8 cellular contexts compared by ENCODE assay signal in the genomic region with DNA sequence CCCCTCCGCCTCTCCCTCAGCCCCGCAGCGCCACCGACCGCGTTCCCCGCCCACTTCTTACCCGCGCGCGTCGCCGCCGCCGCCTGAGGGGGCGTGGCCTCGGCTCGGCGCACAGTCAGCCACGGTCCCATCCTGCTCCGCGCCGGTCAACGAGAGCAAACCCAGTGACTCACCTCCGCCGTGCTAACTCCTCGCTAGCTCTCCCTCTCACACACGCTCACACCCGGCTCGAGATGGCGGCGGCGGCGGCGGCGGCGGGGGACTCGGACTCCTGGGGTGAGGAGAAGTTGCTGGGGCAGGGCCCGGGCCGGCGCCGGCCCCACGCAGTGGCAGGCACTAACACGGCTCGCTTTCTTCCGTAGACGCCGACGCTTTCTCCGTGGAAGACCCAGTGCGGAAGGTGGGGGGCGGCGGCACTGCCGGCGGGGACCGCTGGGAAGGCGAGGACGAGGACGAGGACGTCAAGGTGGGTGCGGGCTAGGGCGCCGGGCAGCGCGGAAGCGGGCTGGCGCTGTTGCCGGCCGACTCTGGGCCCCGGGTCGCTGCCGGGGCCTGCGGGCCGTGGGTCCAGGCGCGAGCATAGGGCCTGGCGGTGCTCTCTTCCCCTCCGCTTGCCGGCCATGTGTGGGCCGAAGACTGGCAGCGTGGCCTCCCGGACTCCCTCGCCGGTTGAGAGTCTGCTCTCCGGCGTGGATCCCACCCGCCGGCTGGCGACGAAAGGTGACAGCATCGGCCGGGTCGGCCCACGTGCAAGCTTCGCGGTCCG. TPM values are rescaled to one million over a fixed set of nuclear protein-coding genes. Genes with fewer than 3 reads are reported as not detected.
DNase-seq lines count a peak whose midpoint lies in the region; ATAC-seq and TF ChIP-seq lines count a peak whose summit lies in the region.

A gene with protein sequence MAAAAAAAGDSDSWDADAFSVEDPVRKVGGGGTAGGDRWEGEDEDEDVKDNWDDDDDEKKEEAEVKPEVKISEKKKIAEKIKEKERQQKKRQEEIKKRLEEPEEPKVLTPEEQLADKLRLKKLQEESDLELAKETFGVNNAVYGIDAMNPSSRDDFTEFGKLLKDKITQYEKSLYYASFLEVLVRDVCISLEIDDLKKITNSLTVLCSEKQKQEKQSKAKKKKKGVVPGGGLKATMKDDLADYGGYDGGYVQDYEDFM (plus strand): TSS at position 186 of the 766 bp plus-strand sequence. CDS start 48 bp downstream, at position 234.

- H3K4me3 Mint-ChIP-seq in GM23338 (peak within 1 kb of the TSS; percentile 83), nephron (peak within 1 kb of the TSS; percentile 90 to 92 (median 90))

- H3K9me3 Mint-ChIP-seq in GM23338 (no peaks in the 10 kb centered on the region), nephron (no peaks in the 10 kb centered on the region)

- H3K79me2 ChIP-seq in GM23338 (replicated peaks; ENCODE audit: insufficient read depth): peaks cover 59% of the 10 kb centered on the region

- H3K9me3 ChIP-seq in RWPE2 (ENCODE audit: severe bottlenecking): no peaks in the 10 kb centered on the region

- H3K27ac ChIP-seq in GM23338 (ENCODE audit: low read depth) (peak within 1 kb of the TSS; percentile 99), RWPE2 (ENCODE audit: poor library complexity, severe bottlenecking) (peak within 1 kb of the TSS; percentile 93)

- H3K4me3 ChIP-seq in GM23338 (peak within 1 kb of the TSS; percentile 81), RWPE2 (ENCODE audit: severe bottlenecking) (peak within 1 kb of the TSS; percentile 93), fibroblast of pulmonary artery (replicated peaks; ENCODE audit: low read depth, low read length) (peak within 1 kb of the TSS; percentile 81)

- H3K4me1 Mint-ChIP-seq in GM23338 (peaks cover 18% of the 10 kb centered on the region), nephron (peaks cover 38% of the 10 kb centered on the region)

- H3K36me3 ChIP-seq in GM23338 (ENCODE audit: insufficient read depth): peaks cover 20% of the 10 kb centered on the region; the same call in 1 of the 2 replicates
- H3K36me3 ChIP-seq in RWPE2 (ENCODE audit: low read depth): peaks cover 49% of the 10 kb centered on the region

- H3K27ac Mint-ChIP-seq in GM23338: peak within 1 kb of the TSS; percentile 92
- peak within 1 kb of the TSS; percentile 92 to 96 (median 95) for H3K27ac Mint-ChIP-seq in nephron

- peak within 1 kb of the TSS; percentile 94 for H3K4me2 ChIP-seq in GM23338

- H2AFZ ChIP-seq in GM23338: peak within 1 kb of the TSS; percentile 96

- no peaks in the 10 kb centered on the region for H3K27me3 ChIP-seq in GM23338 (ENCODE audit: insufficient read depth)
- no peaks in the 10 kb centered on the region for H3K27me3 ChIP-seq in RWPE2 (ENCODE audit: insufficient read depth, poor library complexity, severe bottlenecking)

- ATAC-seq in GM23338: peak; percentile 92
- peak; percentile 89 for ATAC-seq in RWPE2 (ENCODE audit: low read depth)
- peak; percentile 97 for ATAC-seq in stimulated activated naive CD8-positive, alpha-beta T cell treated with anti-CD3 and anti-CD28 coated beads, Interleukin-15, Interleukin-2, amounts not matched to agents 100 U/mL and 50 U/mL, for 24 hours

- DNase-seq in Daoy (ENCODE audit: low read depth) (peak; percentile 99), GM23338 (ENCODE audit: low spot score) (peak; percentile 45), LHCN-M2 (ENCODE audit: low read depth) (peak; percentile 96), RWPE2 (ENCODE audit: low spot score) (peak; percentile 100), fibroblast of pulmonary artery (ENCODE audit: low read depth) (peak; percentile 98)
- DNase-seq in activated T-helper 9 cell treated with anti-CD3 and anti-CD28 coated beads, Interleukin-2, amount 50 U/mL, for 16 hours (ENCODE audit: low read depth): peak; percentile 92
- DNase-seq in stimulated activated naive CD8-positive, alpha-beta T cell treated with anti-CD3 and anti-CD28 coated beads, Interleukin-15, Interleukin-2, amounts not matched to agents 100 U/mL and 50 U/mL, for 24 hours: peak; percentile 94

- peaks cover 18% of the 10 kb centered on the region for H4K20me1 ChIP-seq in GM23338 (replicated peaks; ENCODE audit: insufficient read depth)

- H3K36me3 Mint-ChIP-seq in GM23338 (ENCODE audit: low read depth) (peaks cover 54% of the 10 kb centered on the region), nephron (ENCODE audit: low read depth) (peaks cover 28% of the 10 kb centered on the region)

- peaks cover 9% of the 10 kb centered on the region for H3K4me1 ChIP-seq in GM23338 (ENCODE audit: insufficient read depth)
- peaks cover 22% of the 10 kb centered on the region for H3K4me1 ChIP-seq in RWPE2 (ENCODE audit: insufficient read depth, poor library complexity, severe bottlenecking)

- TF ChIP-seq CTCF in GM23338 (conservative IDR thresholded peaks at IDR 0.05; ENCODE audit: low read depth in 2 of 2) (no peak), RWPE2 (IDR thresholded peaks at IDR 0.05; ENCODE audit: poor library complexity, severe bottlenecking) (no peak), fibroblast of pulmonary artery (IDR thresholded peaks at IDR 0.05; ENCODE audit: low read length, missing control alignments) (no peak), nephron (IDR thresholded peaks at IDR 0.05; ENCODE audit: unreplicated experiment in 3 of 3) (no peak)

- peaks cover 1% of the 10 kb centered on the region for H3K27me3 Mint-ChIP-seq in GM23338 (ENCODE audit: insufficient read depth, low read depth, poor library complexity)
- no peaks in the 10 kb centered on the region for H3K27me3 Mint-ChIP-seq in nephron (ENCODE audit: low read depth)

- no peaks in the 10 kb centered on the region for H3K9me2 ChIP-seq in GM23338 (ENCODE audit: insufficient read depth)

- H3F3A ChIP-seq in GM23338 (replicated peaks; ENCODE audit: low read depth): peaks cover 22% of the 10 kb centered on the region; the same call in 1 of the 2 replicates

TF ChIP-seq in GM23338, 12 proteins besides CTCF, POLR2A, EP300 and RAD21 (continues in another document):
- TF ChIP-seq, protein P1, sequence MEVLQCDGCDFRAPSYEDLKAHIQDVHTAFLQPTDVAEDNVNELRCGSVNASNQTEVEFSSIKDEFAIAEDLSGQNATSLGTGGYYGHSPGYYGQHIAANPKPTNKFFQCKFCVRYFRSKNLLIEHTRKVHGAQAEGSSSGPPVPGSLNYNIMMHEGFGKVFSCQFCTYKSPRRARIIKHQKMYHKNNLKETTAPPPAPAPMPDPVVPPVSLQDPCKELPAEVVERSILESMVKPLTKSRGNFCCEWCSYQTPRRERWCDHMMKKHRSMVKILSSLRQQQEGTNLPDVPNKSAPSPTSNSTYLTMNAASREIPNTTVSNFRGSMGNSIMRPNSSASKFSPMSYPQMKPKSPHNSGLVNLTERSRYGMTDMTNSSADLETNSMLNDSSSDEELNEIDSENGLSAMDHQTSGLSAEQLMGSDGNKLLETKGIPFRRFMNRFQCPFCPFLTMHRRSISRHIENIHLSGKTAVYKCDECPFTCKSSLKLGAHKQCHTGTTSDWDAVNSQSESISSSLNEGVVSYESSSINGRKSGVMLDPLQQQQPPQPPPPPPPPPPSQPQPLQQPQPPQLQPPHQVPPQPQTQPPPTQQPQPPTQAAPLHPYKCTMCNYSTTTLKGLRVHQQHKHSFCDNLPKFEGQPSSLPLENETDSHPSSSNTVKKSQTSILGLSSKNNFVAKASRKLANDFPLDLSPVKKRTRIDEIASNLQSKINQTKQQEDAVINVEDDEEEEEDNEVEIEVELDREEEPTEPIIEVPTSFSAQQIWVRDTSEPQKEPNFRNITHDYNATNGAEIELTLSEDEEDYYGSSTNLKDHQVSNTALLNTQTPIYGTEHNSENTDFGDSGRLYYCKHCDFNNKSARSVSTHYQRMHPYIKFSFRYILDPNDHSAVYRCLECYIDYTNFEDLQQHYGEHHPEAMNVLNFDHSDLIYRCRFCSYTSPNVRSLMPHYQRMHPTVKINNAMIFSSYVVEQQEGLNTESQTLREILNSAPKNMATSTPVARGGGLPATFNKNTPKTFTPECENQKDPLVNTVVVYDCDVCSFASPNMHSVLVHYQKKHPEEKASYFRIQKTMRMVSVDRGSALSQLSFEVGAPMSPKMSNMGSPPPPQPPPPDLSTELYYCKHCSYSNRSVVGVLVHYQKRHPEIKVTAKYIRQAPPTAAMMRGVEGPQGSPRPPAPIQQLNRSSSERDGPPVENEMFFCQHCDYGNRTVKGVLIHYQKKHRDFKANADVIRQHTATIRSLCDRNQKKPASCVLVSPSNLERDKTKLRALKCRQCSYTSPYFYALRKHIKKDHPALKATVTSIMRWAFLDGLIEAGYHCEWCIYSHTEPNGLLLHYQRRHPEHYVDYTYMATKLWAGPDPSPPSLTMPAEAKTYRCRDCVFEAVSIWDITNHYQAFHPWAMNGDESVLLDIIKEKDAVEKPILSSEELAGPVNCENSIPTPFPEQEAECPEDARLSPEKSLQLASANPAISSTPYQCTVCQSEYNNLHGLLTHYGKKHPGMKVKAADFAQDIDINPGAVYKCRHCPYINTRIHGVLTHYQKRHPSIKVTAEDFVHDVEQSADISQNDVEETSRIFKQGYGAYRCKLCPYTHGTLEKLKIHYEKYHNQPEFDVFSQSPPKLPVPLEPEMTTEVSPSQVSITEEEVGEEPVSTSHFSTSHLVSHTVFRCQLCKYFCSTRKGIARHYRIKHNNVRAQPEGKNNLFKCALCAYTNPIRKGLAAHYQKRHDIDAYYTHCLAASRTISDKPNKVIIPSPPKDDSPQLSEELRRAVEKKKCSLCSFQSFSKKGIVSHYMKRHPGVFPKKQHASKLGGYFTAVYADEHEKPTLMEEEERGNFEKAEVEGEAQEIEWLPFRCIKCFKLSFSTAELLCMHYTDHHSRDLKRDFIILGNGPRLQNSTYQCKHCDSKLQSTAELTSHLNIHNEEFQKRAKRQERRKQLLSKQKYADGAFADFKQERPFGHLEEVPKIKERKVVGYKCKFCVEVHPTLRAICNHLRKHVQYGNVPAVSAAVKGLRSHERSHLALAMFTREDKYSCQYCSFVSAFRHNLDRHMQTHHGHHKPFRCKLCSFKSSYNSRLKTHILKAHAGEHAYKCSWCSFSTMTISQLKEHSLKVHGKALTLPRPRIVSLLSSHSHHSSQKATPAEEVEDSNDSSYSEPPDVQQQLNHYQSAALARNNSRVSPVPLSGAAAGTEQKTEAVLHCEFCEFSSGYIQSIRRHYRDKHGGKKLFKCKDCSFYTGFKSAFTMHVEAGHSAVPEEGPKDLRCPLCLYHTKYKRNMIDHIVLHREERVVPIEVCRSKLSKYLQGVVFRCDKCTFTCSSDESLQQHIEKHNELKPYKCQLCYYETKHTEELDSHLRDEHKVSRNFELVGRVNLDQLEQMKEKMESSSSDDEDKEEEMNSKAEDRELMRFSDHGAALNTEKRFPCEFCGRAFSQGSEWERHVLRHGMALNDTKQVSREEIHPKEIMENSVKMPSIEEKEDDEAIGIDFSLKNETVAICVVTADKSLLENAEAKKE (CRISPR knock-in tag; IDR thresholded peaks at IDR 0.05): no peak
- TF ChIP-seq ZNF114 (CRISPR knock-in tag; IDR thresholded peaks at IDR 0.05) (no peak), EZH2phosphoT487 (IDR thresholded peaks at IDR 0.05; ENCODE audit: unreplicated experiment) (no peak), CREB1 (CRISPR knock-in tag; IDR thresholded peaks at IDR 0.05; ENCODE audit: low read depth) (peak; percentile 74)

RNA-seq across cellular contexts. Expression of the gene that starts here (rescaled TPM):
- total RNA-seq in Daoy (2014; rRNA removed; shearing (Covaris generic)): 55.7 and 92.1 TPM in 2 replicates
- total RNA-seq in GM23338 (2014; rRNA removed; shearing (Covaris generic)): 58.8 and 62.7 TPM in 2 replicates
- 63.8 and 66.6 TPM in 2 replicates for polyA plus RNA-seq in GM23338 (2016; fragmentation: Nextera tagmentation; extraction: Ambion mirVana)
- total RNA-seq in LHCN-M2 (2014; rRNA removed): 28.3 and 35.0 TPM in 2 replicates
- 62.8 TPM for polyA plus RNA-seq in LHCN-M2 (2012)

Comparison
In these comparisons a context has a peak if more than half of its experiments do, and no peak if none do; other contexts are left out.
1. Peak in every context shown above with its lines: DNase-seq, ATAC-seq, H3K4me3 ChIP-seq and H3K27ac ChIP-seq.
2. DNase-seq: peak in every context shown above with its lines; median percentile 100 in RWPE2; 99 in Daoy; 98 in fibroblast of pulmonary artery; 96 in LHCN-M2; 94 in stimulated activated naive CD8-positive, alpha-beta T cell treated with anti-CD3 and anti-CD28 coated beads, Interleukin-15, Interleukin-2, amounts not matched to agents 100 U/mL and 50 U/mL, for 24 hours; 92 in activated T-helper 9 cell treated with anti-CD3 and anti-CD28 coated beads, Interleukin-2, amount 50 U/mL, for 16 hours; 45 in GM23338.